6 cellular contexts compared by ENCODE assay signal in genomic region chr2:119341684-119342083, GRCh38.
"Had no signal": no experiment of that assay in that cellular context is flagged by ENCODE, and none has a peak within 500 bp of the region (broad histone marks: within the 10 kb centered on the region; RNA-seq: fewer than 3 reads in every experiment).

No MANE protein-coding gene starts in this region.

- DNase-seq: GDM1, GF-D8 had no signal

- FAIRE-seq: G401.6, GM12891, GM12892, GM19239 had no signal
